ENCODE assay signal across 25 cellular contexts in genomic region chr4:107131295-107131694, GRCh38.
DNase-seq lines count a peak whose midpoint lies in the region; ATAC-seq and TF ChIP-seq lines count a peak whose summit lies in the region.
"Had no signal": no experiment of that assay in that cellular context is flagged by ENCODE, and none has a peak within 500 bp of the region (broad histone marks: within the 10 kb centered on the region; RNA-seq: fewer than 3 reads in every experiment).

No MANE protein-coding gene starts in this region.

- CTCF ChIA-PET in activated naive CD4-positive, alpha-beta T cell treated with anti-CD3 and anti-CD28 coated beads for 36 hours (lab: Charles Lee) = no interaction called here
- CTCF ChIA-PET in CD4-positive, alpha-beta T cell (lab: Charles Lee) = no interaction called here

- H3K27me3 Mint-ChIP-seq in activated naive CD4-positive, alpha-beta T cell treated with anti-CD3 and anti-CD28 coated beads for 36 hours (ENCODE audit: low read depth) = peaks cover 7% of the 10 kb centered on the region
- peaks cover 9% of the 10 kb centered on the region for H3K27me3 Mint-ChIP-seq in CD4-positive, alpha-beta T cell
- H3K27me3 Mint-ChIP-seq: activated naive CD4-positive, alpha-beta T cell treated with anti-CD3 and anti-CD28 coated beads, Interleukin-2, amount 10 ng/mL, durations not matched to agents 7 days and 5 days; B cell; T-helper 17 cell had no signal

- DNase-seq in AG08395 (ENCODE audit: low spot score) (peak; percentile 5), LHCN-M2 (ENCODE audit: low read depth) (peak; percentile 53), dermis blood vessel endothelial cell (peak; percentile 36), kidney glomerular epithelial cell (lab: John Stamatoyannopoulos, UW) (peak; percentile 20)
- DNase-seq in activated T-cell treated with anti-CD3 and anti-CD28 coated beads, Interleukin-2, amount 50 U/mL, for 48 hours = no peak
- DNase-seq in activated naive CD4-positive, alpha-beta T cell treated with anti-CD3 and anti-CD28 coated beads for 36 hours = no peak
- DNase-seq in CD4-positive, alpha-beta T cell = no peak
- DNase-seq: activated naive CD4-positive, alpha-beta T cell treated with anti-CD3 and anti-CD28 coated beads, Interleukin-2, amount 10 ng/mL, durations not matched to agents 7 days and 5 days; activated T-cell treated with anti-CD3 and anti-CD28 coated beads, Interleukin-2, amount 50 U/mL, for 72 hours; aorta; DMS53; H7; NCI-H1105 treated with DMSO at 0.1 percent for 48 hours; NCI-H2029 treated with DMSO at 0.1 percent for 48 hours; NCI-H345; NCI-H774; T-helper 17 cell; upper lobe of right lung had no signal

- no peaks in the 10 kb centered on the region for H3K4me1 Mint-ChIP-seq in activated naive CD4-positive, alpha-beta T cell treated with anti-CD3 and anti-CD28 coated beads for 36 hours (ENCODE audit: low read depth)
- H3K4me1 Mint-ChIP-seq in CD4-positive, alpha-beta T cell (ENCODE audit: low read depth) = no peaks in the 10 kb centered on the region
- H3K4me1 Mint-ChIP-seq: activated naive CD4-positive, alpha-beta T cell treated with anti-CD3 and anti-CD28 coated beads, Interleukin-2, amount 10 ng/mL, durations not matched to agents 7 days and 5 days; B cell; neural progenitor cell; T-helper 17 cell had no signal

- no peak overlapping the region for H3K27ac Mint-ChIP-seq in activated naive CD4-positive, alpha-beta T cell treated with anti-CD3 and anti-CD28 coated beads for 36 hours
- no peak overlapping the region for H3K27ac Mint-ChIP-seq in CD4-positive, alpha-beta T cell
- H3K27ac Mint-ChIP-seq: activated naive CD4-positive, alpha-beta T cell treated with anti-CD3 and anti-CD28 coated beads, Interleukin-2, amount 10 ng/mL, durations not matched to agents 7 days and 5 days; activated T-cell treated with anti-CD3 and anti-CD28 coated beads, Interleukin-2, amount 50 U/mL, for 72 hours; B cell; neural progenitor cell; T-helper 17 cell had no signal

- no peak for TF ChIP-seq CTCF in CD4-positive, alpha-beta T cell (IDR thresholded peaks at IDR 0.05)

- H3K27ac ChIP-seq in CD4-positive, alpha-beta T cell (ENCODE audit: low read depth, low read length) = no peak overlapping the region
- H3K27ac ChIP-seq: A549, neural progenitor cell, RWPE1, upper lobe of right lung had no signal

- no peaks in the 10 kb centered on the region for H3K36me3 Mint-ChIP-seq in activated naive CD4-positive, alpha-beta T cell treated with anti-CD3 and anti-CD28 coated beads for 36 hours (ENCODE audit: low read depth)
- no peaks in the 10 kb centered on the region for H3K36me3 Mint-ChIP-seq in CD4-positive, alpha-beta T cell (ENCODE audit: low read depth)
- H3K36me3 Mint-ChIP-seq: activated naive CD4-positive, alpha-beta T cell treated with anti-CD3 and anti-CD28 coated beads, Interleukin-2, amount 10 ng/mL, durations not matched to agents 7 days and 5 days; neural progenitor cell had no signal

- H3K9me3 Mint-ChIP-seq in activated naive CD4-positive, alpha-beta T cell treated with anti-CD3 and anti-CD28 coated beads for 36 hours = no peaks in the 10 kb centered on the region
- no peaks in the 10 kb centered on the region for H3K9me3 Mint-ChIP-seq in CD4-positive, alpha-beta T cell
- H3K9me3 Mint-ChIP-seq: activated naive CD4-positive, alpha-beta T cell treated with anti-CD3 and anti-CD28 coated beads, Interleukin-2, amount 10 ng/mL, durations not matched to agents 7 days and 5 days; neural progenitor cell had no signal

- no peak overlapping the region for H3K4me3 Mint-ChIP-seq in activated naive CD4-positive, alpha-beta T cell treated with anti-CD3 and anti-CD28 coated beads for 36 hours
- H3K4me3 Mint-ChIP-seq in CD4-positive, alpha-beta T cell = no peak overlapping the region
- H3K4me3 Mint-ChIP-seq: activated naive CD4-positive, alpha-beta T cell treated with anti-CD3 and anti-CD28 coated beads, Interleukin-2, amount 10 ng/mL, durations not matched to agents 7 days and 5 days; activated T-cell treated with anti-CD3 and anti-CD28 coated beads, Interleukin-2, amount 50 U/mL, for 72 hours; B cell; neural progenitor cell; T-helper 17 cell had no signal

- no peak for ATAC-seq in GM21367 (IDR thresholded peaks at IDR 0.05; ENCODE audit: unreplicated experiment)
- no peak for ATAC-seq in CD4-positive, alpha-beta T cell (ENCODE audit: poor library complexity)
- ATAC-seq: A549; activated T-cell treated with anti-CD3 and anti-CD28 coated beads, Interleukin-2, amount 50 U/mL, for 72 hours; esophagus mucosa; GM12878; T-helper 17 cell; upper lobe of right lung had no signal

- intact Hi-C loops in activated naive CD4-positive, alpha-beta T cell treated with anti-CD3 and anti-CD28 coated beads for 36 hours (cut with micrococcal nuclease) = no loop called here
- intact Hi-C loops in CD4-positive, alpha-beta T cell (cut with DNase I, micrococcal nuclease) = no loop called here

- POLR2A ChIA-PET in CD4-positive, alpha-beta T cell (lab: Charles Lee) = no interaction called here

- no peaks in the 10 kb centered on the region for H3K9me3 ChIP-seq in CD4-positive, alpha-beta T cell (ENCODE audit: control insufficient read depth, low read length)
- H3K9me3 ChIP-seq: A549, upper lobe of right lung had no signal

- no peaks in the 10 kb centered on the region for H3K27me3 ChIP-seq in CD4-positive, alpha-beta T cell (ENCODE audit: control insufficient read depth, insufficient read depth, low read length)
- H3K27me3 ChIP-seq: neural progenitor cell, upper lobe of right lung had no signal

Comparison
In these comparisons a context has a peak if more than half of its experiments do, and no peak if none do; other contexts are left out.
1. DNase-seq: peak in AG08395 (single experiment), LHCN-M2 (single experiment), dermis blood vessel endothelial cell (single experiment) and kidney glomerular epithelial cell (single experiment); none in activated T-cell treated with anti-CD3 and anti-CD28 coated beads, Interleukin-2, amount 50 U/mL, for 48 hours (0 of 2), activated naive CD4-positive, alpha-beta T cell treated with anti-CD3 and anti-CD28 coated beads for 36 hours (single experiment) and CD4-positive, alpha-beta T cell (0 of 10).